17 cellular contexts compared by ENCODE assay signal in genomic region chr7:121334875-121335648, GRCh38. TPM values are rescaled to one million over a fixed set of nuclear protein-coding genes. Genes with fewer than 3 reads are reported as not detected.
"Had no signal": no experiment of that assay in that cellular context is flagged by ENCODE, and none has a peak within 500 bp of the region (broad histone marks: within the 10 kb centered on the region; RNA-seq: fewer than 3 reads in every experiment).

No MANE protein-coding gene starts in this region.

- H3K36me3 ChIP-seq: ascending aorta, sigmoid colon, upper lobe of right lung, WERI-Rb-1 had no signal

- FAIRE-seq: colon had no signal

- H3K27me3 ChIP-seq: testis had no signal

- DNase-seq: activated CD4-positive, alpha-beta memory T cell treated with anti-CD3 and anti-CD28 coated beads, Interleukin-2, amount 10 ng/mL, durations not matched to agents 7 days and 5 days; activated CD4-positive, alpha-beta T cell treated with anti-CD3 and anti-CD28 coated beads for 36 hours; activated gamma-delta T cell treated with Interleukin-2 at 50 U/mL for 16 hours; activated T-cell treated with anti-CD3 and anti-CD28 coated beads, Interleukin-2, amount 50 U/mL, for 72 hours; hypothalamus; kidney glomerular epithelial cell; psoas muscle; sigmoid colon; stimulated activated CD8-positive, alpha-beta memory T cell treated with anti-CD3 and anti-CD28 coated beads, Interleukin-4, amount 100 ng/mL, for 48 hours; testis; upper lobe of right lung; WERI-Rb-1 had no signal

- H3K9me3 ChIP-seq: ascending aorta, psoas muscle, sigmoid colon, testis, upper lobe of right lung had no signal

- H3K4me3 ChIP-seq: ascending aorta, psoas muscle, sigmoid colon, testis, upper lobe of right lung had no signal

- H3K27ac ChIP-seq: ascending aorta, psoas muscle, sigmoid colon, testis, upper lobe of right lung, WERI-Rb-1 had no signal

RNA-seq across cellular contexts. Expression of gene WNT16, which starts 6.3 kb away (rescaled TPM):
- total RNA-seq: activated CD4-positive, alpha-beta memory T cell treated with anti-CD3 and anti-CD28 coated beads, Interleukin-2, amount 10 ng/mL, durations not matched to agents 7 days and 5 days; activated CD4-positive, alpha-beta T cell treated with anti-CD3 and anti-CD28 coated beads for 36 hours; activated T-cell treated with anti-CD3 and anti-CD28 coated beads, Interleukin-2, amount 50 U/mL, for 72 hours; ascending aorta; liver; mesenteric fat pad; upper lobe of right lung had no signal
- polyA plus RNA-seq: liver, neural cell, psoas muscle had no signal
